ENCODE assay signal across 8 cellular contexts in the genomic region with DNA sequence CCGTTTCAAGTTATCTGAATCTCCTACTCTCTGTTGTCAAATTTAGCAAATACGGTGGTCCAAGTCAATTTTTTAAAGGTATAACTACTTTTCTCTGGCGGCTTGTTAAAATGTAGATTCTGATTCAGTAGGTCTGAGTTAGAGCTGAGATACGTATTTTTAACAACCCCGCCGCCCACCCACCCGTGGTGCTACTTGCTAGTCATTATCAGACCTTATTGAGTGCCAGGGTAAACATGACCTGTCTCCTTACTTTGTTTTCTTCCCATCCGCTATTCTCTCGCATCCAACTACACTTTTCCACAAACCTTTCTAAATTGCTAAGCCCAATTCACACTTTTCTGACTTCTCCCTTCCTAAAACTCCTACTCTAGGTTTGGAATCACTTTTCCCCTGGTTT. TPM values are rescaled to one million over a fixed set of nuclear protein-coding genes. Genes with fewer than 3 reads are reported as not detected.
DNase-seq lines count a peak whose midpoint lies in the region; ATAC-seq and TF ChIP-seq lines count a peak whose summit lies in the region.

No MANE protein-coding gene starts in this region.

- POLR2A ChIA-PET in BJ (lab: Charles Lee): interaction anchor here (0.9 to 1.8 kb wide), 2 partner anchors 8 to 56 kb away, joined by 3 to 7 read pairs; a partner anchor contains a TSS

- H3K4me1 ChIP-seq in body of pancreas: peaks cover 30% of the 10 kb centered on the region
- H3K4me1 ChIP-seq in muscle layer of colon (ENCODE audit: insufficient read depth, low read length): peaks cover 29% of the 10 kb centered on the region
- H3K4me1 ChIP-seq in upper lobe of right lung: peaks cover 24% of the 10 kb centered on the region

- H3K27ac ChIP-seq in KOPT-K1 (ENCODE audit: low read depth, low read length, poor library complexity, severe bottlenecking) (peak overlapping the region; percentile 98), body of pancreas (peak overlapping the region; percentile 95 to 100 (median 98)), muscle layer of colon (ENCODE audit: low read depth, low read length) (peak overlapping the region; percentile 85), upper lobe of right lung (peak overlapping the region; percentile 99)

- H3K36me3 ChIP-seq in BJ (ENCODE audit: control insufficient read depth, insufficient read depth, low read length) (no peaks in the 10 kb centered on the region), KOPT-K1 (ENCODE audit: insufficient read depth, low read length) (peaks cover 14% of the 10 kb centered on the region; the same call in 1 of the 2 replicates), body of pancreas (replicated peaks in 1 of 2; ENCODE audit: insufficient read depth in 1 of 2, low read depth in 2 of 2) (no peaks in the 10 kb centered on the region), muscle layer of colon (ENCODE audit: insufficient read depth, low read length) (no peaks in the 10 kb centered on the region), upper lobe of right lung (no peaks in the 10 kb centered on the region)

- CTCF ChIA-PET in BJ (lab: Yijun Ruan, JAX): interaction anchor here (1.0 kb wide), 1 partner anchor 8 kb away, joined by 3 read pairs; a partner anchor contains a TSS

- TF ChIP-seq POLR2A in body of pancreas (IDR thresholded peaks at IDR 0.05): no peak

- H3K9ac ChIP-seq in muscle layer of colon (ENCODE audit: low read length): peak overlapping the region; percentile 91

- DNase-seq in BJ (ENCODE audit: low read depth): no peak
- DNase-seq in body of pancreas: no peak
- no peak for DNase-seq in upper lobe of right lung
- no peak for DNase-seq in kidney glomerular epithelial cell (lab: John Stamatoyannopoulos, UW)
- DNase-seq in COLO668 (lab: John Stamatoyannopoulos, UW; ENCODE audit: unreplicated experiment): no peak

- no peak for ATAC-seq in body of pancreas
- no peak for ATAC-seq in upper lobe of right lung
- no peak for ATAC-seq in GM19324 (IDR thresholded peaks at IDR 0.05; ENCODE audit: low FRiP score, unreplicated experiment)

- H3K9me3 ChIP-seq in KOPT-K1 (ENCODE audit: insufficient read depth, low read length, poor library complexity, severe bottlenecking) (no peaks in the 10 kb centered on the region), body of pancreas (no peaks in the 10 kb centered on the region), muscle layer of colon (ENCODE audit: low read length) (no peaks in the 10 kb centered on the region), upper lobe of right lung (no peaks in the 10 kb centered on the region)

- TF ChIP-seq CTCF in BJ (IDR thresholded peaks at IDR 0.05; ENCODE audit: insufficient read depth, low read depth, low read length) (no peak), body of pancreas (IDR thresholded peaks at IDR 0.05) (no peak), upper lobe of right lung (IDR thresholded peaks at IDR 0.05) (no peak)

- H3K4me3 ChIP-seq in BJ (ENCODE audit: low read depth, low read length) (peak overlapping the region; percentile 99), body of pancreas (peak overlapping the region in 1 of 2 donors; percentile 92), muscle layer of colon (ENCODE audit: low read depth in 1 of 2, low read length in 2 of 2) (peak overlapping the region; percentile 67 to 88), upper lobe of right lung (peak overlapping the region; percentile 95)

- intact Hi-C loops in body of pancreas (cut with DNase I): no loop called here
- intact Hi-C loops in upper lobe of right lung (cut with DNase I): no loop called here

- 0% methylated on average over 9 of the region's 9 CpGs for WGBS in body of pancreas, 2 donors

- H3K27me3 ChIP-seq in BJ (ENCODE audit: control insufficient read depth, insufficient read depth, low read length) (no peaks in the 10 kb centered on the region), body of pancreas (no peaks in the 10 kb centered on the region), muscle layer of colon (ENCODE audit: control insufficient read depth in 1 of 2, insufficient read depth in 2 of 2, low read length in 2 of 2) (no peaks in the 10 kb centered on the region), upper lobe of right lung (no peaks in the 10 kb centered on the region)

RNA-seq across cellular contexts. Expression of a gene that starts 0.7 kb away (rescaled TPM):
- 7.4 and 11.1 TPM in 2 replicates for polyA plus RNA-seq in BJ (2011; rRNA removed)
- 11.3 and 15.4 TPM in 2 replicates for polyA minus RNA-seq in BJ (2011; rRNA and poly(A)+ RNA removed)
- total RNA-seq in body of pancreas: 10 to 100 TPM; 11.2 to 17.9 TPM
- 22.1 TPM for total RNA-seq in upper lobe of right lung

RNA-seq across cellular contexts. Expression of a gene that starts 8.5 kb away (rescaled TPM):
- polyA plus RNA-seq in BJ (2011; rRNA removed): 6.6 and 11.1 TPM in 2 replicates
- 6.1 and 9.5 TPM in 2 replicates for polyA minus RNA-seq in BJ (2011; rRNA and poly(A)+ RNA removed)
- 1 to 10 TPM; 7.3 to 9.1 TPM for total RNA-seq in body of pancreas
- total RNA-seq in upper lobe of right lung: 11.6 TPM

RNA-seq across cellular contexts. Expression of a gene that starts 55.1 kb away (rescaled TPM):
- 5.2 and 9.8 TPM in 2 replicates for polyA plus RNA-seq in BJ (2011; rRNA removed)
- polyA minus RNA-seq in BJ (2011; rRNA and poly(A)+ RNA removed): 1.6 and 2.4 TPM in 2 replicates
- total RNA-seq in body of pancreas (10 to 100 TPM; 14.0 to 26.7 TPM), upper lobe of right lung (11.6 TPM)

RNA-seq across cellular contexts. Expression of a gene that starts 57.7 kb away (rescaled TPM):
- polyA plus RNA-seq in BJ (2011; rRNA removed): not detected in 2 replicates
- not detected in 2 replicates for polyA minus RNA-seq in BJ (2011; rRNA and poly(A)+ RNA removed)
- total RNA-seq in body of pancreas: under 1 TPM in 1 of 2 donors, not detected in 1; 0.78 TPM
- total RNA-seq in upper lobe of right lung: 0.64 TPM
